Comparison of ENCODE assay signal across 1 cellular context in the genomic region with DNA sequence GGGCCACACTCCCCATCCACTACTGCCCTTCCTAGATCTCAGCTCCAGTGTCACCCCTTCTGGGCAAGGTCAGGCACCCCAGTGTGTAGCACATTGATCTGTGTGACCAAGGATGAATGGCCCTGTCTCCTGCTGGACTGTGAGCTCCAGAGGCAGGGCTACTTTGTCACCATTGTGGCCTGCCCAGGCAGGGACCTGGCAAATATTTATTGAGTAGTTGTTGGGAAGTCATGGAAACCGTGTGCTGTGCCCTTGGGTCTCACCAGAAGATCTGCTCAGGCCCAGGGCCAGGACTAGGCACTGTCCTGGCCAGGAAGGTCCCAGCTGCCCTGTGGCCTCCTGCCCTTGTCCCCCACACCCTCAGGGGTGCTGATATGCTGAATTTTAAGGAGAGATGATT.
TF ChIP-seq lines count a peak whose summit lies in the region.

No MANE protein-coding gene starts in this region.

TF ChIP-seq in K562, 482 proteins besides CTCF, POLR2A, EP300 and RAD21:
- TF ChIP-seq MECOM (CRISPR knock-in tag; IDR thresholded peaks at IDR 0.05): no peak
- TF ChIP-seq, protein P1, sequence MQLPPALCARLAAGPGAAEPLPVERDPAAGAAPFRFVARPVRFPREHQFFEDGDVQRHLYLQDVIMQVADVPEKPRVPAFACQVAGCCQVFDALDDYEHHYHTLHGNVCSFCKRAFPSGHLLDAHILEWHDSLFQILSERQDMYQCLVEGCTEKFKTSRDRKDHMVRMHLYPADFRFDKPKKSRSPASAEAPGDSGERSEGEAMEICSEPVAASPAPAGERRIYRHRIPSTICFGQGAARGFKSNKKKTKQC (CRISPR knock-in tag; IDR thresholded peaks at IDR 0.05): no peak
- no peak for TF ChIP-seq NCOA1 (IDR thresholded peaks at IDR 0.05; ENCODE audit: low read depth)
- no peak for TF ChIP-seq RBM34 (IDR thresholded peaks at IDR 0.05; ENCODE audit: borderline replicate concordance, insufficient read depth, low read length)
- TF ChIP-seq, protein P2, sequence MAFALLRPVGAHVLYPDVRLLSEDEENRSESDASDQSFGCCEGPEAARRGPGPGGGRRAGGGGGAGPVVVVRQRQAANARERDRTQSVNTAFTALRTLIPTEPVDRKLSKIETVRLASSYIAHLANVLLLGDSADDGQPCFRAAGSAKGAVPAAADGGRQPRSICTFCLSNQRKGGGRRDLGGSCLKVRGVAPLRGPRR (CRISPR knock-in tag; IDR thresholded peaks at IDR 0.05): no peak
- no peak for TF ChIP-seq ZNF507 (tag; conservative IDR thresholded peaks at IDR 0.05)
- TF ChIP-seq MYBL2 (IDR thresholded peaks at IDR 0.05; ENCODE audit: low read depth): no peak
- TF ChIP-seq MYBL2 (CRISPR knock-in tag; IDR thresholded peaks at IDR 0.05; ENCODE audit: borderline replicate concordance): no peak
- TF ChIP-seq RBM15 (IDR thresholded peaks at IDR 0.05; ENCODE audit: insufficient read depth, low read length): no peak
- TF ChIP-seq EHMT2 (IDR thresholded peaks at IDR 0.05): no peak
- TF ChIP-seq GTF2F1 (IDR thresholded peaks at IDR 0.05; ENCODE audit: low read depth, low read length): no peak
- TF ChIP-seq ZNF239 (CRISPR knock-in tag; IDR thresholded peaks at IDR 0.05): no peak
- no peak for TF ChIP-seq ARHGAP35 (IDR thresholded peaks at IDR 0.05; ENCODE audit: partially characterized antibody)
- TF ChIP-seq NCOA6 (IDR thresholded peaks at IDR 0.05): no peak
- no peak for TF ChIP-seq SREBF2 (CRISPR knock-in tag; IDR thresholded peaks at IDR 0.05)
- no peak for TF ChIP-seq SMARCE1 (IDR thresholded peaks at IDR 0.05)
- no peak for TF ChIP-seq ZNF143 (CRISPR knock-in tag; IDR thresholded peaks at IDR 0.05)
TF ChIP-seq in K562: peak in this region for 0.
